8 cellular contexts compared by ENCODE assay signal in the genomic region with DNA sequence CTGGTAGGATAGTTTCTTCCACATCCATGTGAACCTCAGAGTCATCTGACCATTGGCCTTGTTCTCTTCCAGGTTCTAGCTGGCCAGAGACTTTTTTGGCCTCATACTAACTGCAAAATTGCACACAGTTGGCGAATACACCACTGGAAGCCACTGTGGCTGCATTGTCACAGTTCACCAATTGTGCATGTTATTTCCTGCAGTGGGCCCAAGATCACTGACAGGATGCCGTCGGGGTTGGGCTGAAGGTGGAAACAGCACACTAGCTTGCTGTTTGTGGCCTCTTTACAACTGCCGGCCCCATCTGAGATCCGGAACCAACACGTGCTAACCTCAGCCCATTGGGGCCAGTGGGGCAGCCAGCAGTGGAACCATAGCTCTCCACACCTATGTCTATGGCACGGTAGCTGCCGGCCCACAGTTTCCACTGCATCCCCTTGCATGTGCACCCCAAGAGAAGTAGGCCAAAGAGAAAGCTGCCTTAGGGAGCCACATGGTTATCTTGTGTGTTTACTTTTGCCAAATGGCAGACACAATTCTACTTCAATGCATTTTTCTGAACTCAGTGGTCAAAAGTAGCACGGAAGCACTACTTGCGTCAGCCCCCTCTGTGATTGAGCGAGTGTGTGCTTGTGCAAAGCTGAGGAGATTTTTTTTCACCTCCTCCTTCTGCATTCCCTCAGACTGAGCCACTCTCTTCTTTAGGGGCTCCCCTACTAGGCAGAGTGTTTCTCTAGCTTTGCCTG.
DNase-seq lines count a peak whose midpoint lies in the region; ATAC-seq and FAIRE-seq lines count a peak whose summit lies in the region.

No MANE protein-coding gene starts in this region.

- peak; percentile 42 for ATAC-seq in GM19438 (IDR thresholded peaks at IDR 0.05; ENCODE audit: low read depth, unreplicated experiment)
- ATAC-seq in naive thymus-derived CD8-positive, alpha-beta T cell = peak; percentile 66 to 73

- H3K27ac Mint-ChIP-seq in naive thymus-derived CD8-positive, alpha-beta T cell = peak overlapping the region; percentile 94 to 99 (median 98)

- no peaks in the 10 kb centered on the region for H3K36me3 Mint-ChIP-seq in naive thymus-derived CD8-positive, alpha-beta T cell

- POLR2A ChIA-PET in naive thymus-derived CD8-positive, alpha-beta T cell (lab: Charles Lee) = interaction anchor here (0.6 to 9.5 kb wide), 31 partner anchors 8 to 662 kb away, joined by 3 to 150 read pairs (median 7); a partner anchor contains a TSS

- FAIRE-seq in HTR-8/SVneo (lab: Jason Lieb, UNC) = peak; percentile 94

- peak overlapping the region; percentile 49 to 82 (median 68) for H3K4me3 Mint-ChIP-seq in naive thymus-derived CD8-positive, alpha-beta T cell

- H3K9me3 Mint-ChIP-seq in naive thymus-derived CD8-positive, alpha-beta T cell = peaks cover 0 to 3% (median 0%) of the 10 kb centered on the region in 9 donors

- DNase-seq in HTR-8/SVneo (ENCODE audit: insufficient read length, low spot score) (no peak), NCI-H2029 treated with DMSO at 0.1 percent for 48 hours (lab: John Stamatoyannopoulos, UW) (no peak), OCI-M1 (lab: John Stamatoyannopoulos, UW) (no peak), NCI-H1436 (lab: John Stamatoyannopoulos, UW) (no peak), NCI-H2196 treated with DMSO at 0.1 percent for 48 hours (lab: John Stamatoyannopoulos, UW; ENCODE audit: unreplicated experiment) (no peak)
- peak; percentile 80 for DNase-seq in activated effector memory CD4-positive, alpha-beta T cell treated with anti-CD3 and anti-CD28 coated beads, Interleukin-2, amount 50 U/mL, for 16 hours
- DNase-seq in naive thymus-derived CD8-positive, alpha-beta T cell = peak; percentile 22 to 78 (median 60)

- peaks cover 40 to 97% (median 86%) of the 10 kb centered on the region in 4 donors for H3K4me1 Mint-ChIP-seq in naive thymus-derived CD8-positive, alpha-beta T cell

- H3K27me3 Mint-ChIP-seq in naive thymus-derived CD8-positive, alpha-beta T cell = no peaks in the 10 kb centered on the region

Comparison
In these comparisons a context has a peak if more than half of its experiments do, and no peak if none do; other contexts are left out.
1. DNase-seq: peak in activated effector memory CD4-positive, alpha-beta T cell treated with anti-CD3 and anti-CD28 coated beads, Interleukin-2, amount 50 U/mL, for 16 hours (single experiment) and naive thymus-derived CD8-positive, alpha-beta T cell (10 of 10); none in HTR-8/SVneo (single experiment), NCI-H2029 treated with DMSO at 0.1 percent for 48 hours (single experiment), OCI-M1 (single experiment), NCI-H1436 (single experiment) and NCI-H2196 treated with DMSO at 0.1 percent for 48 hours (single experiment).